1 cellular context compared by ENCODE assay signal in the genomic region with DNA sequence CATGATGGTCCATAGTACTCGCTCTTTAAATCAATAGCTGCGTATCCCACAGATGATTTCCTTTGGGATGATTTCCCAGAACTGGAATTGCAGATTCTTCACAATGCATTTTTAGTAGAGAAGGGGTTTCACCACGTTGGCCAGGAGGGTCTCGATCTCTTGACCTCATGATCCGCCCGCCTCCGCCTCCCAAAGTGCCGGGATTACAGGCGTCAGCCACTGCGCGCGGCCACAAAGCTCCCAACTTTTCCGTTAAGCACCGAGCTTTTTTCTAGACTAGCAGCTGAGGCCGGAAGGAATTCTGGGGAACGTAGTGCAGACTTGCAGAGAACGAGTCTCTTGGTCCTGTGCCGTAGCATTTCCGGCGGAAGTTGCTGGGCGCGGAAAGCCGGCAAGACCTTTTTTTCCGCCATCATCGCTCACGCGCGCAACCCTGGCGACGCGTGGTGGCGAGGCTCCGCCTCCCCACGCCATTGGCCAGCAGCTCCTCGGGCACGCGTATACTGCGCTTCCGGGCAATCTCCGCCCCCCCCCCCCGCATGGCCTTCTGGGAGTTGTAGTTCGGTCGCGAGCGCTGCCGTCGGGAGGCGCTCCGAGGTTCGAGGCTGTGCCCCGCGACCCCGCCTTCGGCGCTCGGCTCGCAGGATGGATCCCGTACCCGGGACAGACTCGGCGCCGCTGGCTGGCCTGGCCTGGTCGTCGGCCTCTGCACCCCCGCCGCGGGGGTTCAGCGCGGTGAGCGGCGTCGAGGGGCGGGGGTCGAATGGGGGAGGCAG.
TF ChIP-seq lines count a peak whose summit lies in the region.

A gene (plus strand): TSS at position 557 of the 776 bp plus-strand sequence. CDS start 89 bp downstream, at position 646.

TF ChIP-seq in WTC11, 78 proteins besides CTCF, POLR2A, EP300 and RAD21 (continued from another document and continues in another):
- TF ChIP-seq, protein P1, sequence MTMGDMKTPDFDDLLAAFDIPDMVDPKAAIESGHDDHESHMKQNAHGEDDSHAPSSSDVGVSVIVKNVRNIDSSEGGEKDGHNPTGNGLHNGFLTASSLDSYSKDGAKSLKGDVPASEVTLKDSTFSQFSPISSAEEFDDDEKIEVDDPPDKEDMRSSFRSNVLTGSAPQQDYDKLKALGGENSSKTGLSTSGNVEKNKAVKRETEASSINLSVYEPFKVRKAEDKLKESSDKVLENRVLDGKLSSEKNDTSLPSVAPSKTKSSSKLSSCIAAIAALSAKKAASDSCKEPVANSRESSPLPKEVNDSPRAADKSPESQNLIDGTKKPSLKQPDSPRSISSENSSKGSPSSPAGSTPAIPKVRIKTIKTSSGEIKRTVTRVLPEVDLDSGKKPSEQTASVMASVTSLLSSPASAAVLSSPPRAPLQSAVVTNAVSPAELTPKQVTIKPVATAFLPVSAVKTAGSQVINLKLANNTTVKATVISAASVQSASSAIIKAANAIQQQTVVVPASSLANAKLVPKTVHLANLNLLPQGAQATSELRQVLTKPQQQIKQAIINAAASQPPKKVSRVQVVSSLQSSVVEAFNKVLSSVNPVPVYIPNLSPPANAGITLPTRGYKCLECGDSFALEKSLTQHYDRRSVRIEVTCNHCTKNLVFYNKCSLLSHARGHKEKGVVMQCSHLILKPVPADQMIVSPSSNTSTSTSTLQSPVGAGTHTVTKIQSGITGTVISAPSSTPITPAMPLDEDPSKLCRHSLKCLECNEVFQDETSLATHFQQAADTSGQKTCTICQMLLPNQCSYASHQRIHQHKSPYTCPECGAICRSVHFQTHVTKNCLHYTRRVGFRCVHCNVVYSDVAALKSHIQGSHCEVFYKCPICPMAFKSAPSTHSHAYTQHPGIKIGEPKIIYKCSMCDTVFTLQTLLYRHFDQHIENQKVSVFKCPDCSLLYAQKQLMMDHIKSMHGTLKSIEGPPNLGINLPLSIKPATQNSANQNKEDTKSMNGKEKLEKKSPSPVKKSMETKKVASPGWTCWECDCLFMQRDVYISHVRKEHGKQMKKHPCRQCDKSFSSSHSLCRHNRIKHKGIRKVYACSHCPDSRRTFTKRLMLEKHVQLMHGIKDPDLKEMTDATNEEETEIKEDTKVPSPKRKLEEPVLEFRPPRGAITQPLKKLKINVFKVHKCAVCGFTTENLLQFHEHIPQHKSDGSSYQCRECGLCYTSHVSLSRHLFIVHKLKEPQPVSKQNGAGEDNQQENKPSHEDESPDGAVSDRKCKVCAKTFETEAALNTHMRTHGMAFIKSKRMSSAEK (CRISPR knock-in tag; IDR thresholded peaks at IDR 0.05; ENCODE audit: borderline replicate concordance) = no peak
- TF ChIP-seq, protein P2, sequence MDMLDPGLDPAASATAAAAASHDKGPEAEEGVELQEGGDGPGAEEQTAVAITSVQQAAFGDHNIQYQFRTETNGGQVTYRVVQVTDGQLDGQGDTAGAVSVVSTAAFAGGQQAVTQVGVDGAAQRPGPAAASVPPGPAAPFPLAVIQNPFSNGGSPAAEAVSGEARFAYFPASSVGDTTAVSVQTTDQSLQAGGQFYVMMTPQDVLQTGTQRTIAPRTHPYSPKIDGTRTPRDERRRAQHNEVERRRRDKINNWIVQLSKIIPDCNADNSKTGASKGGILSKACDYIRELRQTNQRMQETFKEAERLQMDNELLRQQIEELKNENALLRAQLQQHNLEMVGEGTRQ (CRISPR knock-in tag; IDR thresholded peaks at IDR 0.05) = peak; percentile 59
- TF ChIP-seq IRF2 (CRISPR knock-in tag; IDR thresholded peaks at IDR 0.05; ENCODE audit: borderline replicate concordance, low read depth) (no peak), ZNF263 (CRISPR knock-in tag; IDR thresholded peaks at IDR 0.05; ENCODE audit: low read depth) (no peak), SMAD3 (CRISPR knock-in tag; IDR thresholded peaks at IDR 0.05; ENCODE audit: borderline replicate concordance) (no peak), NR1H2 (CRISPR knock-in tag; IDR thresholded peaks at IDR 0.05) (no peak), CREM (CRISPR knock-in tag; IDR thresholded peaks at IDR 0.05) (0 out of 2 replicates have a peak, but pooled peaks have one; percentile 27), GRHL2 (CRISPR knock-in tag; IDR thresholded peaks at IDR 0.05; ENCODE audit: insufficient replicate concordance, severe bottlenecking) (no peak), EMX1 (CRISPR knock-in tag; IDR thresholded peaks at IDR 0.05) (no peak), NFATC4 (CRISPR knock-in tag; IDR thresholded peaks at IDR 0.05) (no peak), ELF4 (CRISPR knock-in tag; IDR thresholded peaks at IDR 0.05; ENCODE audit: low read depth) (no peak), ZNF423 (CRISPR knock-in tag; IDR thresholded peaks at IDR 0.05) (no peak), SOX15 (CRISPR knock-in tag; IDR thresholded peaks at IDR 0.05) (no peak), TEAD4 (CRISPR knock-in tag; IDR thresholded peaks at IDR 0.05) (no peak), CREB1 (CRISPR knock-in tag; IDR thresholded peaks at IDR 0.05) (no peak), TP53 (CRISPR knock-in tag; IDR thresholded peaks at IDR 0.05) (no peak), HMGA2 (CRISPR knock-in tag; IDR thresholded peaks at IDR 0.05) (no peak), SP1 (CRISPR knock-in tag; conservative IDR thresholded peaks at IDR 0.05) (peak; percentile 94), GTF2I (CRISPR knock-in tag; conservative IDR thresholded peaks at IDR 0.05) (0 out of 2 replicates have a peak, but pooled peaks have one; percentile 48), ZNF416 (CRISPR knock-in tag; IDR thresholded peaks at IDR 0.05) (no peak), NR2C2 (CRISPR knock-in tag; IDR thresholded peaks at IDR 0.05) (no peak), RELA (CRISPR knock-in tag; IDR thresholded peaks at IDR 0.05; ENCODE audit: borderline replicate concordance) (no peak), ZNF121 (CRISPR knock-in tag; IDR thresholded peaks at IDR 0.05) (0 out of 2 replicates have a peak, but pooled peaks have one; percentile 31), MYBL2 (CRISPR knock-in tag; IDR thresholded peaks at IDR 0.05) (no peak), NFE2L1 (CRISPR knock-in tag; IDR thresholded peaks at IDR 0.05) (no peak), ETV6 (CRISPR knock-in tag; IDR thresholded peaks at IDR 0.05) (0 out of 2 replicates have a peak, but pooled peaks have one; percentile 58)
- TF ChIP-seq, protein P3, sequence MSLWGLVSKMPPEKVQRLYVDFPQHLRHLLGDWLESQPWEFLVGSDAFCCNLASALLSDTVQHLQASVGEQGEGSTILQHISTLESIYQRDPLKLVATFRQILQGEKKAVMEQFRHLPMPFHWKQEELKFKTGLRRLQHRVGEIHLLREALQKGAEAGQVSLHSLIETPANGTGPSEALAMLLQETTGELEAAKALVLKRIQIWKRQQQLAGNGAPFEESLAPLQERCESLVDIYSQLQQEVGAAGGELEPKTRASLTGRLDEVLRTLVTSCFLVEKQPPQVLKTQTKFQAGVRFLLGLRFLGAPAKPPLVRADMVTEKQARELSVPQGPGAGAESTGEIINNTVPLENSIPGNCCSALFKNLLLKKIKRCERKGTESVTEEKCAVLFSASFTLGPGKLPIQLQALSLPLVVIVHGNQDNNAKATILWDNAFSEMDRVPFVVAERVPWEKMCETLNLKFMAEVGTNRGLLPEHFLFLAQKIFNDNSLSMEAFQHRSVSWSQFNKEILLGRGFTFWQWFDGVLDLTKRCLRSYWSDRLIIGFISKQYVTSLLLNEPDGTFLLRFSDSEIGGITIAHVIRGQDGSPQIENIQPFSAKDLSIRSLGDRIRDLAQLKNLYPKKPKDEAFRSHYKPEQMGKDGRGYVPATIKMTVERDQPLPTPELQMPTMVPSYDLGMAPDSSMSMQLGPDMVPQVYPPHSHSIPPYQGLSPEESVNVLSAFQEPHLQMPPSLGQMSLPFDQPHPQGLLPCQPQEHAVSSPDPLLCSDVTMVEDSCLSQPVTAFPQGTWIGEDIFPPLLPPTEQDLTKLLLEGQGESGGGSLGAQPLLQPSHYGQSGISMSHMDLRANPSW (CRISPR knock-in tag; conservative IDR thresholded peaks at IDR 0.05; ENCODE audit: low read depth) = no peak
- TF ChIP-seq, protein P4, sequence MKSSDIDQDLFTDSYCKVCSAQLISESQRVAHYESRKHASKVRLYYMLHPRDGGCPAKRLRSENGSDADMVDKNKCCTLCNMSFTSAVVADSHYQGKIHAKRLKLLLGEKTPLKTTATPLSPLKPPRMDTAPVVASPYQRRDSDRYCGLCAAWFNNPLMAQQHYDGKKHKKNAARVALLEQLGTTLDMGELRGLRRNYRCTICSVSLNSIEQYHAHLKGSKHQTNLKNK (CRISPR knock-in tag; IDR thresholded peaks at IDR 0.05) = no peak
- TF ChIP-seq, protein P5, sequence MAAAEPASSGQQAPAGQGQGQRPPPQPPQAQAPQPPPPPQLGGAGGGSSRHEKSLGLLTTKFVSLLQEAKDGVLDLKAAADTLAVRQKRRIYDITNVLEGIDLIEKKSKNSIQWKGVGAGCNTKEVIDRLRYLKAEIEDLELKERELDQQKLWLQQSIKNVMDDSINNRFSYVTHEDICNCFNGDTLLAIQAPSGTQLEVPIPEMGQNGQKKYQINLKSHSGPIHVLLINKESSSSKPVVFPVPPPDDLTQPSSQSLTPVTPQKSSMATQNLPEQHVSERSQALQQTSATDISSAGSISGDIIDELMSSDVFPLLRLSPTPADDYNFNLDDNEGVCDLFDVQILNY (CRISPR knock-in tag; IDR thresholded peaks at IDR 0.05) = no peak; the same call in 1 of the 2 replicates
- TF ChIP-seq, protein P6, sequence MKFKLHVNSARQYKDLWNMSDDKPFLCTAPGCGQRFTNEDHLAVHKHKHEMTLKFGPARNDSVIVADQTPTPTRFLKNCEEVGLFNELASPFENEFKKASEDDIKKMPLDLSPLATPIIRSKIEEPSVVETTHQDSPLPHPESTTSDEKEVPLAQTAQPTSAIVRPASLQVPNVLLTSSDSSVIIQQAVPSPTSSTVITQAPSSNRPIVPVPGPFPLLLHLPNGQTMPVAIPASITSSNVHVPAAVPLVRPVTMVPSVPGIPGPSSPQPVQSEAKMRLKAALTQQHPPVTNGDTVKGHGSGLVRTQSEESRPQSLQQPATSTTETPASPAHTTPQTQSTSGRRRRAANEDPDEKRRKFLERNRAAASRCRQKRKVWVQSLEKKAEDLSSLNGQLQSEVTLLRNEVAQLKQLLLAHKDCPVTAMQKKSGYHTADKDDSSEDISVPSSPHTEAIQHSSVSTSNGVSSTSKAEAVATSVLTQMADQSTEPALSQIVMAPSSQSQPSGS (CRISPR knock-in tag; IDR thresholded peaks at IDR 0.05; ENCODE audit: borderline replicate concordance, low read depth) = no peak
- TF ChIP-seq, protein P7, sequence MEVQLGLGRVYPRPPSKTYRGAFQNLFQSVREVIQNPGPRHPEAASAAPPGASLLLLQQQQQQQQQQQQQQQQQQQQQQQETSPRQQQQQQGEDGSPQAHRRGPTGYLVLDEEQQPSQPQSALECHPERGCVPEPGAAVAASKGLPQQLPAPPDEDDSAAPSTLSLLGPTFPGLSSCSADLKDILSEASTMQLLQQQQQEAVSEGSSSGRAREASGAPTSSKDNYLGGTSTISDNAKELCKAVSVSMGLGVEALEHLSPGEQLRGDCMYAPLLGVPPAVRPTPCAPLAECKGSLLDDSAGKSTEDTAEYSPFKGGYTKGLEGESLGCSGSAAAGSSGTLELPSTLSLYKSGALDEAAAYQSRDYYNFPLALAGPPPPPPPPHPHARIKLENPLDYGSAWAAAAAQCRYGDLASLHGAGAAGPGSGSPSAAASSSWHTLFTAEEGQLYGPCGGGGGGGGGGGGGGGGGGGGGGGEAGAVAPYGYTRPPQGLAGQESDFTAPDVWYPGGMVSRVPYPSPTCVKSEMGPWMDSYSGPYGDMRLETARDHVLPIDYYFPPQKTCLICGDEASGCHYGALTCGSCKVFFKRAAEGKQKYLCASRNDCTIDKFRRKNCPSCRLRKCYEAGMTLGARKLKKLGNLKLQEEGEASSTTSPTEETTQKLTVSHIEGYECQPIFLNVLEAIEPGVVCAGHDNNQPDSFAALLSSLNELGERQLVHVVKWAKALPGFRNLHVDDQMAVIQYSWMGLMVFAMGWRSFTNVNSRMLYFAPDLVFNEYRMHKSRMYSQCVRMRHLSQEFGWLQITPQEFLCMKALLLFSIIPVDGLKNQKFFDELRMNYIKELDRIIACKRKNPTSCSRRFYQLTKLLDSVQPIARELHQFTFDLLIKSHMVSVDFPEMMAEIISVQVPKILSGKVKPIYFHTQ (CRISPR knock-in tag; IDR thresholded peaks at IDR 0.05) = no peak
- TF ChIP-seq, protein P8, sequence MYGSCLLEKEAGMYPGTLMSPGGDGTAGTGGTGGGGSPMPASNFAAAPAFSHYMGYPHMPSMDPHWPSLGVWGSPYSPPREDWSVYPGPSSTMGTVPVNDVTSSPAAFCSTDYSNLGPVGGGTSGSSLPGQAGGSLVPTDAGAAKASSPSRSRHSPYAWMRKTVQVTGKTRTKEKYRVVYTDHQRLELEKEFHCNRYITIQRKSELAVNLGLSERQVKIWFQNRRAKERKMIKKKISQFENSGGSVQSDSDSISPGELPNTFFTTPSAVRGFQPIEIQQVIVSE (CRISPR knock-in tag; IDR thresholded peaks at IDR 0.05; ENCODE audit: borderline replicate concordance) = no peak
- TF ChIP-seq, protein P9, sequence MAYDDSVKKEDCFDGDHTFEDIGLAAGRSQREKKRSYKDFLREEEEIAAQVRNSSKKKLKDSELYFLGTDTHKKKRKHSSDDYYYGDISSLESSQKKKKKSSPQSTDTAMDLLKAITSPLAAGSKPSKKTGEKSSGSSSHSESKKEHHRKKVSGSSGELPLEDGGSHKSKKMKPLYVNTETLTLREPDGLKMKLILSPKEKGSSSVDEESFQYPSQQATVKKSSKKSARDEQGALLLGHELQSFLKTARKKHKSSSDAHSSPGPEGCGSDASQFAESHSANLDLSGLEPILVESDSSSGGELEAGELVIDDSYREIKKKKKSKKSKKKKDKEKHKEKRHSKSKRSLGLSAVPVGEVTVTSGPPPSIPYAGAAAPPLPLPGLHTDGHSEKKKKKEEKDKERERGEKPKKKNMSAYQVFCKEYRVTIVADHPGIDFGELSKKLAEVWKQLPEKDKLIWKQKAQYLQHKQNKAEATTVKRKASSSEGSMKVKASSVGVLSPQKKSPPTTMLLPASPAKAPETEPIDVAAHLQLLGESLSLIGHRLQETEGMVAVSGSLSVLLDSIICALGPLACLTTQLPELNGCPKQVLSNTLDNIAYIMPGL (CRISPR knock-in tag; IDR thresholded peaks at IDR 0.05) = peak; percentile 20; the same call in 1 of the 2 replicates
- TF ChIP-seq, protein P10, sequence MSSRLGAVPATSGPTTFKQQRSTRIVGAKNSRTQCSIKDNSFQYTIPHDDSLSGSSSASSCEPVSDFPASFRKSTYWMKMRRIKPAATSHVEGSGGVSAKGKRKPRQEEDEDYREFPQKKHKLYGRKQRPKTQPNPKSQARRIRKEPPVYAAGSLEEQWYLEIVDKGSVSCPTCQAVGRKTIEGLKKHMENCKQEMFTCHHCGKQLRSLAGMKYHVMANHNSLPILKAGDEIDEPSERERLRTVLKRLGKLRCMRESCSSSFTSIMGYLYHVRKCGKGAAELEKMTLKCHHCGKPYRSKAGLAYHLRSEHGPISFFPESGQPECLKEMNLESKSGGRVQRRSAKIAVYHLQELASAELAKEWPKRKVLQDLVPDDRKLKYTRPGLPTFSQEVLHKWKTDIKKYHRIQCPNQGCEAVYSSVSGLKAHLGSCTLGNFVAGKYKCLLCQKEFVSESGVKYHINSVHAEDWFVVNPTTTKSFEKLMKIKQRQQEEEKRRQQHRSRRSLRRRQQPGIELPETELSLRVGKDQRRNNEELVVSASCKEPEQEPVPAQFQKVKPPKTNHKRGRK (CRISPR knock-in tag; IDR thresholded peaks at IDR 0.05; ENCODE audit: borderline replicate concordance) = no peak
- TF ChIP-seq, protein P11, sequence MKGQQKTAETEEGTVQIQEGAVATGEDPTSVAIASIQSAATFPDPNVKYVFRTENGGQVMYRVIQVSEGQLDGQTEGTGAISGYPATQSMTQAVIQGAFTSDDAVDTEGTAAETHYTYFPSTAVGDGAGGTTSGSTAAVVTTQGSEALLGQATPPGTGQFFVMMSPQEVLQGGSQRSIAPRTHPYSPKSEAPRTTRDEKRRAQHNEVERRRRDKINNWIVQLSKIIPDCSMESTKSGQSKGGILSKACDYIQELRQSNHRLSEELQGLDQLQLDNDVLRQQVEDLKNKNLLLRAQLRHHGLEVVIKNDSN (CRISPR knock-in tag; IDR thresholded peaks at IDR 0.05) = peak; percentile 70; the same call in 1 of the 2 replicates
- TF ChIP-seq, protein P12, sequence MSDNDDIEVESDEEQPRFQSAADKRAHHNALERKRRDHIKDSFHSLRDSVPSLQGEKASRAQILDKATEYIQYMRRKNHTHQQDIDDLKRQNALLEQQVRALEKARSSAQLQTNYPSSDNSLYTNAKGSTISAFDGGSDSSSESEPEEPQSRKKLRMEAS (CRISPR knock-in tag; IDR thresholded peaks at IDR 0.05) = peak; percentile 75
